In the genomic region with DNA sequence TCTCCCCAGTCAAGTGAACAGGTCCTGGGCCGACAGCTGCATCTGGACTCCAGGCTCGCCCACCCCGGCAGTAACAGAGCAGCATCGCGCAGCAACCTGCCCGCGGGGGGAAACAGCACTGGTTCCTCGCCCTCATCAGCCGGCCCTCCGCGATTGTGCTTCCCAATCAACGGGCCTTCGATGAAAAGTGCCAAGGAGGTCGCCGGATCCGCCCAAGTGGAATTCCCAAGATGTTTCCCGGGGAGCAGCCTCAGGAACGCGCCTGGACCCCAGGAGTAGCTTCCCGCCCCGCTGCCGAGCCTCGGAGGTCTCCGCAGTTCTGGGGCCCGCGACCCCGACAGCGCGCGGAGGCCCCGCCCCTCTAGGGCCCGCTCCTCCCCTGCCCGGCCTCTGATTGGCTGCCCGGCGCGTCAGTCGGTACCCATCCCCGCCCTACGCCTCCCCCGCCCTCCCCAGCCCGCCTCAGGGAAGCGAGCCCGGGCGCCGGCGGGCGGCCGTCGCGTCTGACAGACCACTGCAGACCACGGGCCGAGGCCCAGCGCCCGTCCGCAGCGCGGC, we compare ENCODE assay signal across 8 cellular contexts. TPM values are rescaled to one million over a fixed set of nuclear protein-coding genes. Genes with fewer than 3 reads are reported as not detected.
DNase-seq lines count a peak whose midpoint lies in the region; ATAC-seq and TF ChIP-seq lines count a peak whose summit lies in the region.

OTULINL (plus strand) TSS at position 460 of the 558 bp plus-strand sequence. CDS start 103 bp downstream, outside the sequence.

- DNase-seq in ELR (ENCODE audit: low read depth) (peak; percentile 82), HAP-1 (ENCODE audit: low spot score in 2 of 2) (peak; percentile 75 to 93), MG63 (peak; percentile 86), SK-N-MC (ENCODE audit: low read depth, low spot score) (no peak), globus pallidus (ENCODE audit: low spot score) (peak; percentile 69), omental fat pad (ENCODE audit: low spot score) (peak; percentile 79)
- DNase-seq in activated naive CD4-positive, alpha-beta T cell (lab: John Stamatoyannopoulos, UW): peak; percentile 63 to 87 (median 80)

- H3K36me3 ChIP-seq in HAP-1 (replicated peaks): no peaks in the 10 kb centered on the region
- H3K36me3 ChIP-seq in MG63: no peaks in the 10 kb centered on the region
- H3K36me3 ChIP-seq in SK-N-MC (ENCODE audit: insufficient read depth, low read length): no peaks in the 10 kb centered on the region

- H3K4me3 ChIP-seq in HAP-1 (peak within 1 kb of the TSS; percentile 57), MG63 (peak within 1 kb of the TSS; percentile 64), SK-N-MC (peak within 1 kb of the TSS; percentile 74)

- H3K27me3 ChIP-seq in HAP-1 (ENCODE audit: low read depth) (no peaks in the 10 kb centered on the region; the same call in 1 of the 2 replicates), MG63 (peaks cover 48% of the 10 kb centered on the region)

- no peak within 1 kb of the TSS for H3K27ac ChIP-seq in SK-N-MC
- H3K27ac ChIP-seq in temporal lobe (ENCODE audit: low read depth, low read length): peak within 1 kb of the TSS; percentile 27

- H3K4me1 ChIP-seq in HAP-1: no peaks in the 10 kb centered on the region; the same call in 1 of the 2 replicates

- TF ChIP-seq CTCF in omental fat pad (IDR thresholded peaks at IDR 0.05): no peak

- H3K9ac ChIP-seq in SK-N-MC (ENCODE audit: insufficient read length): no peak within 1 kb of the TSS

- no peaks in the 10 kb centered on the region for H3K9me3 ChIP-seq in HAP-1
- H3K9me3 ChIP-seq in MG63: peaks cover 3% of the 10 kb centered on the region; the same call in 1 of the 2 replicates
- no peaks in the 10 kb centered on the region for H3K9me3 ChIP-seq in SK-N-MC (ENCODE audit: low read depth, low read length)

- peak; percentile 95 for ATAC-seq in omental fat pad (ENCODE audit: low FRiP score)

- in situ Hi-C loops in HAP-1 (cut with MboI; ENCODE audit: low sequenced_read_pairs): no loop called here

RNA-seq across cellular contexts. Expression of gene OTULINL, which starts in this region (rescaled TPM):
- 0.63 TPM in 1 of 2 replicates, not detected in the other for total RNA-seq in MG63 (2014; rRNA removed; shearing (Covaris generic); ENCODE audit: low replicate concordance)
- total RNA-seq in omental fat pad (10 to 100 TPM in 3 of 4 donors, 1 to 10 TPM in 1; 7.8 to 15.6 (median 11.4) TPM), temporal lobe (15.5 TPM)

Comparison
In these comparisons a context has a peak if more than half of its experiments do, and no peak if none do; other contexts are left out.
1. Peak in DNase-seq and H3K4me3 ChIP-seq in MG63; RNA of the gene not detected or under 1 TPM.